ENCODE assay signal across 23 cellular contexts in the genomic region with DNA sequence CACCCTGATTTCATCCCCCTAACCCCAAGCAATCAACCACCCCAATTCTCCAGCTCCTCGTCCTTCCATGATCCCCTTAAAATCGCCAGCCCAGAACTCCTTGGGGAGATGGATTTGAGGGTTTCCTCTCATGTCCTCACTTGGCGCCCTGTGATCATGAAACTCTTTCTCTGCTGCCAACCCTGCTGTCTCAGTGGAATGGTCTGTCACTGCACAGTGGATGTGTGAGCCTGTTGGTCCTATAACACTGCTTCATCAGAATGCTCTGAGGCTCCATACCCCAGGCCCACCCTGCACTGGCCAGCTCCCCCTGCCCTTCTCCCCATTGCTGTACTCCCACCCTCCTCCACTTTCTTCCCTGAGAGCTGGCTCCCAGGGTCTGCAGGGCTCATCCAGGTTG. TPM values are rescaled to one million over a fixed set of nuclear protein-coding genes. Genes with fewer than 3 reads are reported as not detected.
DNase-seq lines count a peak whose midpoint lies in the region; ATAC-seq, FAIRE-seq and TF ChIP-seq lines count a peak whose summit lies in the region.
"Had no signal": no experiment of that assay in that cellular context is flagged by ENCODE, and none has a peak within 500 bp of the region (broad histone marks: within the 10 kb centered on the region; RNA-seq: fewer than 3 reads in every experiment).

No MANE protein-coding gene starts in this region.

- POLR2A ChIA-PET in activated CD4-positive, alpha-beta T cell treated with anti-CD3 and anti-CD28 coated beads for 36 hours (lab: Charles Lee): no interaction called here
- POLR2A ChIA-PET in HEK293 (lab: Yijun Ruan, JAX): interaction anchor here (0.7 kb wide), 1 partner anchor 50 kb away, joined by 3 read pairs; no protein-coding TSS in a partner anchor

- TF ChIP-seq CTCF in HEK293 (tag by site-specific recombination; IDR thresholded peaks at IDR 0.05) (no peak), kidney (IDR thresholded peaks at IDR 0.05; ENCODE audit: borderline replicate concordance, extremely low read depth, insufficient read depth) (no peak), neutrophil (IDR thresholded peaks at IDR 0.05) (no peak)

- CTCF ChIA-PET in activated CD4-positive, alpha-beta T cell treated with anti-CD3 and anti-CD28 coated beads for 36 hours (lab: Charles Lee): interaction anchor here (0.6 to 6.4 kb wide), 3 partner anchors 34 to 166 kb away, joined by 3 to 124 read pairs (median 3); no protein-coding TSS in a partner anchor
- CTCF ChIA-PET in HEK293 (lab: Yijun Ruan, JAX): interaction anchor here (0.6 to 1.8 kb wide), 6 partner anchors 11 to 1018 kb away, joined by 3 to 5 read pairs (median 4); no protein-coding TSS in a partner anchor

- H3K36me3 Mint-ChIP-seq in activated CD4-positive, alpha-beta T cell treated with anti-CD3 and anti-CD28 coated beads for 36 hours (ENCODE audit: low read depth): peaks cover 3% of the 10 kb centered on the region

- no peaks in the 10 kb centered on the region for H3K9me3 ChIP-seq in HEK293 (ENCODE audit: control insufficient read depth, insufficient read depth, low read depth, low read length)
- no peaks in the 10 kb centered on the region for H3K9me3 ChIP-seq in kidney (ENCODE audit: control insufficient read depth in 1 of 2, low read length in 2 of 2)
- H3K9me3 ChIP-seq in neutrophil: no peaks in the 10 kb centered on the region

- H3K36me3 ChIP-seq in HEK293 (ENCODE audit: control insufficient read depth in 2 of 2, insufficient read depth in 1 of 2, low read length in 2 of 2): no peaks in the 10 kb centered on the region
- H3K36me3 ChIP-seq in kidney (ENCODE audit: control insufficient read depth in 1 of 2, insufficient read depth in 2 of 2, low read length in 2 of 2): no peaks in the 10 kb centered on the region
- no peaks in the 10 kb centered on the region for H3K36me3 ChIP-seq in neutrophil

- H3K9me3 Mint-ChIP-seq in activated CD4-positive, alpha-beta T cell treated with anti-CD3 and anti-CD28 coated beads for 36 hours (ENCODE audit: low read depth): peaks cover 8% of the 10 kb centered on the region

- H3K4me1 Mint-ChIP-seq in activated CD4-positive, alpha-beta T cell treated with anti-CD3 and anti-CD28 coated beads for 36 hours: peaks cover 36% of the 10 kb centered on the region

- FAIRE-seq in kidney (lab: Jason Lieb, UNC): no peak
- FAIRE-seq: G401.6, GM12892, H1 had no signal

- H3K27ac ChIP-seq in HEK293 (ENCODE audit: extremely low read depth, low read depth, low read length) (no peak overlapping the region), kidney (ENCODE audit: low read depth in 2 of 2, low read length in 2 of 2) (no peak overlapping the region), neutrophil (peak overlapping the region; percentile 87)
- H3K27ac ChIP-seq: 22Rv1; BLaER1 treated with 17β-estradiol and CSF1 and Interleukin-3, amounts not matched to agents 10 nM and 100 nM had no signal

- H3K4me3 Mint-ChIP-seq in activated CD4-positive, alpha-beta T cell treated with anti-CD3 and anti-CD28 coated beads for 36 hours: no peak overlapping the region
- H3K4me3 Mint-ChIP-seq: CD8-positive, alpha-beta memory T cell had no signal

- H3K27me3 ChIP-seq in neutrophil: no peaks in the 10 kb centered on the region
- H3K27me3 ChIP-seq: BLaER1 treated with 17β-estradiol and CSF1 and Interleukin-3, amounts not matched to agents 10 nM and 100 nM had no signal

- intact Hi-C loops in activated CD4-positive, alpha-beta T cell treated with anti-CD3 and anti-CD28 coated beads for 36 hours (cut with DNase I, micrococcal nuclease): no loop called here
- intact Hi-C loops in kidney (cut with DNase I): no loop called here

- no peak overlapping the region for H3K9ac ChIP-seq in kidney (ENCODE audit: low read length in 2 of 2)
- H3K9ac ChIP-seq: BLaER1 treated with 17β-estradiol and CSF1 and Interleukin-3, amounts not matched to agents 10 nM and 100 nM had no signal

- H3K4me3 ChIP-seq in HEK293 (ENCODE audit: low read depth, low read length) (no peak overlapping the region), kidney (ENCODE audit: low read length in 2 of 2) (no peak overlapping the region), neutrophil (ENCODE audit: low read depth in 1 of 2, low read length in 1 of 2) (no peak overlapping the region)

- no peaks in the 10 kb centered on the region for H3K27me3 Mint-ChIP-seq in activated CD4-positive, alpha-beta T cell treated with anti-CD3 and anti-CD28 coated beads for 36 hours

- peak overlapping the region; percentile 47 for H3K27ac Mint-ChIP-seq in activated CD4-positive, alpha-beta T cell treated with anti-CD3 and anti-CD28 coated beads for 36 hours

- no peak for DNase-seq in activated CD4-positive, alpha-beta T cell treated with anti-CD3 and anti-CD28 coated beads for 36 hours
- DNase-seq in activated CD4-positive, alpha-beta T cell treated with anti-CD3 and anti-CD28 coated beads for 1 hour: no peak
- DNase-seq in kidney (peak; percentile 29), hepatic stellate cell (ENCODE audit: low spot score) (no peak), dedifferentiated amniotic fluid mesenchymal stem cell (ENCODE audit: extremely low spot score) (no peak), NCI-H2081 treated with DMSO at 0.1 percent for 48 hours (lab: John Stamatoyannopoulos, UW) (no peak)
- DNase-seq: CD8-positive, alpha-beta memory T cell; Kasumi-1; NCI-H1417; NCI-H1694 treated with DMSO at 0.1 percent for 48 hours; NCI-H226; NCI-H524; NCI-H774; NK-92 treated with Interleukin-12 subunit alpha and Interleukin-12 subunit beta, amount 100 ng/mL, for 24 hours had no signal

- H3K4me1 ChIP-seq in HEK293 (ENCODE audit: control insufficient read depth, insufficient read depth, low read length) (no peaks in the 10 kb centered on the region; the same call in 1 of the 2 replicates), kidney (ENCODE audit: control insufficient read depth in 1 of 2, insufficient read depth in 1 of 2, low read depth in 1 of 2, low read length in 2 of 2) (peaks cover 0 to 2% of the 10 kb centered on the region in 2 donors), neutrophil (ENCODE audit: control insufficient read depth in 1 of 2, insufficient read depth in 1 of 2, low read depth in 1 of 2, low read length in 1 of 2) (peaks cover 38 to 41% of the 10 kb centered on the region in 2 experiments)

- ATAC-seq in activated CD4-positive, alpha-beta T cell treated with anti-CD3 and anti-CD28 coated beads for 36 hours: no peak
- ATAC-seq: Panc1, SK-N-SH treated with all-trans-retinoic acid at 6 μM for 48 hours had no signal

TF ChIP-seq in HEK293, 187 proteins besides CTCF, POLR2A, EP300 and RAD21 (continues in another document):
- TF ChIP-seq ZNF777 (tag by site-specific recombination; IDR thresholded peaks at IDR 0.05; ENCODE audit: borderline replicate concordance): no peak
- 0 out of 2 replicates have a peak, but pooled peaks have one; percentile 16 for TF ChIP-seq KLF8 (tag by site-specific recombination; IDR thresholded peaks at IDR 0.05)
- TF ChIP-seq HOXD13 (CRISPR knock-in tag; IDR thresholded peaks at IDR 0.05; ENCODE audit: borderline replicate concordance): no peak
- TF ChIP-seq, protein P1, sequence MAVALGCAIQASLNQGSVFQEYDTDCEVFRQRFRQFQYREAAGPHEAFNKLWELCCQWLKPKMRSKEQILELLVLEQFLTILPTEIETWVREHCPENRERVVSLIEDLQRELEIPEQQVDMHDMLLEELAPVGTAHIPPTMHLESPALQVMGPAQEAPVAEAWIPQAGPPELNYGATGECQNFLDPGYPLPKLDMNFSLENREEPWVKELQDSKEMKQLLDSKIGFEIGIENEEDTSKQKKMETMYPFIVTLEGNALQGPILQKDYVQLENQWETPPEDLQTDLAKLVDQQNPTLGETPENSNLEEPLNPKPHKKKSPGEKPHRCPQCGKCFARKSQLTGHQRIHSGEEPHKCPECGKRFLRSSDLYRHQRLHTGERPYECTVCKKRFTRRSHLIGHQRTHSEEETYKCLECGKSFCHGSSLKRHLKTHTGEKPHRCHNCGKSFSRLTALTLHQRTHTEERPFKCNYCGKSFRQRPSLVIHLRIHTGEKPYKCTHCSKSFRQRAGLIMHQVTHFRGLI (tag by site-specific recombination; IDR thresholded peaks at IDR 0.05): no peak
- no peak for TF ChIP-seq ZNF133 (tag by site-specific recombination; IDR thresholded peaks at IDR 0.05)
- TF ChIP-seq ZNF280D (tag by site-specific recombination; IDR thresholded peaks at IDR 0.05): 0 out of 2 replicates have a peak, but pooled peaks have one; percentile 88

RNA-seq across cellular contexts. Expression of gene ZNF792, which starts 12.6 kb away (rescaled TPM):
- 1 to 10 TPM; 5.6 to 5.7 TPM for total RNA-seq in activated CD4-positive, alpha-beta T cell treated with anti-CD3 and anti-CD28 coated beads for 36 hours
- 9.1 TPM for total RNA-seq in kidney
- polyA plus RNA-seq in kidney (ENCODE audit: insufficient read depth, low read depth, low replicate concordance): 2.0 TPM

RNA-seq across cellular contexts. Expression of gene GRAMD1A, which starts 23.5 kb away (rescaled TPM):
- 100 to 1,000 TPM; 185 to 227 TPM for total RNA-seq in activated CD4-positive, alpha-beta T cell treated with anti-CD3 and anti-CD28 coated beads for 36 hours
- 87.3 TPM for total RNA-seq in kidney
- polyA plus RNA-seq in kidney (ENCODE audit: insufficient read depth, low read depth, low replicate concordance): 29.8 TPM

RNA-seq across cellular contexts. Expression of gene ZNF30, which starts 49.9 kb away (rescaled TPM):
- 1 to 10 TPM; 5.7 to 6.2 TPM for total RNA-seq in activated CD4-positive, alpha-beta T cell treated with anti-CD3 and anti-CD28 coated beads for 36 hours
- 3.5 TPM for total RNA-seq in kidney
- polyA plus RNA-seq in kidney (ENCODE audit: insufficient read depth, low read depth, low replicate concordance): 3.1 TPM

RNA-seq across cellular contexts. Expression of gene SCN1B, which starts 53.7 kb away (rescaled TPM):
- 1 to 10 TPM; 1.3 to 1.6 TPM for total RNA-seq in activated CD4-positive, alpha-beta T cell treated with anti-CD3 and anti-CD28 coated beads for 36 hours
- total RNA-seq in kidney: 24.1 TPM
- polyA plus RNA-seq in kidney (ENCODE audit: insufficient read depth, low read depth, low replicate concordance): 9.6 TPM
